Comparison of ENCODE assay signal across 1 cellular context in genomic region chr15:41778503-41778902, GRCh38.
TF ChIP-seq lines count a peak whose summit lies in the region.

No MANE protein-coding gene starts in this region.

TF ChIP-seq in SK-N-SH, 30 proteins besides CTCF, POLR2A, EP300 and RAD21 (continued from another document):
- TF ChIP-seq REST (IDR thresholded peaks at IDR 0.05; ENCODE audit: low read depth, low read length) (no peak), YY1 (IDR thresholded peaks at IDR 0.05; ENCODE audit: low read depth) (no peak), TAF1 (IDR thresholded peaks at IDR 0.05; ENCODE audit: borderline replicate concordance, low read depth, low read length) (no peak), EZH2phosphoT487 (IDR thresholded peaks at IDR 0.05; ENCODE audit: borderline replicate concordance, low read depth) (no peak), TEAD4 (IDR thresholded peaks at IDR 0.05; ENCODE audit: borderline replicate concordance, insufficient read depth) (no peak), FOXM1 (IDR thresholded peaks at IDR 0.05; ENCODE audit: low read depth) (no peak), NFIC (IDR thresholded peaks at IDR 0.05; ENCODE audit: borderline replicate concordance) (no peak), ELF1 (IDR thresholded peaks at IDR 0.05) (no peak), POLR2AphosphoS5 (IDR thresholded peaks at IDR 0.05; ENCODE audit: low read depth, low read length) (no peak), MAX (IDR thresholded peaks at IDR 0.05; ENCODE audit: low read depth) (no peak)
